In genomic region chr14:71739273-71739990, GRCh38 we compare ENCODE assay signal across 13 cellular contexts.
DNase-seq lines count a peak whose midpoint lies in the region; TF ChIP-seq lines count a peak whose summit lies in the region.
"Had no signal": no experiment of that assay in that cellular context is flagged by ENCODE, and none has a peak within 500 bp of the region (broad histone marks: within the 10 kb centered on the region; RNA-seq: fewer than 3 reads in every experiment).

No MANE protein-coding gene starts in this region.

- no peak for TF ChIP-seq CTCF in epithelial cell of proximal tubule (conservative IDR thresholded peaks at IDR 0.05; ENCODE audit: low read depth, low read length)
- TF ChIP-seq CTCF in progenitor cell of endocrine pancreas (IDR thresholded peaks at IDR 0.05; ENCODE audit: unreplicated experiment): no peak

- peak overlapping the region; percentile 82 for H3K27ac Mint-ChIP-seq in progenitor cell of endocrine pancreas
- H3K27ac Mint-ChIP-seq: memory B cell had no signal

- H3K4me3 Mint-ChIP-seq in progenitor cell of endocrine pancreas (ENCODE audit: low read depth): no peak overlapping the region
- H3K4me3 Mint-ChIP-seq: memory B cell; T-helper 1 cell treated with Interleukin-12 subunit alpha and Interleukin-12 subunit beta and Interleukin-4 antibody, amounts not matched to agents 30 μg/mL and 1 μg/mL, for 36 hours had no signal

- H3K4me3 ChIP-seq in epithelial cell of proximal tubule (ENCODE audit: low read depth, low read length): no peak overlapping the region
- H3K4me3 ChIP-seq: thyroid gland had no signal

- H3K27me3 Mint-ChIP-seq in progenitor cell of endocrine pancreas: peaks cover 2% of the 10 kb centered on the region
- H3K27me3 Mint-ChIP-seq: memory B cell had no signal

- peaks cover 11% of the 10 kb centered on the region for H3K4me1 Mint-ChIP-seq in progenitor cell of endocrine pancreas (ENCODE audit: low read depth)
- H3K4me1 Mint-ChIP-seq: memory B cell had no signal

- H3K36me3 Mint-ChIP-seq in progenitor cell of endocrine pancreas (ENCODE audit: insufficient read depth): peaks cover 22% of the 10 kb centered on the region

- H3K9me3 Mint-ChIP-seq in progenitor cell of endocrine pancreas (ENCODE audit: low read depth): no peaks in the 10 kb centered on the region
- H3K9me3 Mint-ChIP-seq: memory B cell; T-helper 1 cell treated with Interleukin-12 subunit alpha and Interleukin-12 subunit beta and Interleukin-4 antibody, amounts not matched to agents 30 μg/mL and 1 μg/mL, for 36 hours had no signal

- DNase-seq in NCI-H748 (lab: John Stamatoyannopoulos, UW; ENCODE audit: unreplicated experiment) (peak; percentile 47), NCI-H748 treated with DMSO at 0.1 percent for 48 hours (lab: John Stamatoyannopoulos, UW) (no peak), OCI-M1 (lab: John Stamatoyannopoulos, UW) (peak; percentile 1), epithelial cell of proximal tubule (ENCODE audit: low read depth) (peak; percentile 53), progenitor cell of endocrine pancreas (ENCODE audit: low spot score, unreplicated experiment) (no peak), RPMI8226 (no peak), DMS79 treated with DMSO at 0.1 percent for 48 hours (lab: John Stamatoyannopoulos, UW) (no peak), NOMO-1 (lab: John Stamatoyannopoulos, UW; ENCODE audit: unreplicated experiment in 2 of 2) (no peak)
- DNase-seq: activated T-cell treated with anti-CD3 and anti-CD28 coated beads, Interleukin-2, amount 50 U/mL, for 48 hours; NCI-H1930; thyroid gland had no signal

Comparison
In these comparisons a context has a peak if more than half of its experiments do, and no peak if none do; other contexts are left out.
1. DNase-seq: peak in NCI-H748 (single experiment), OCI-M1 (single experiment) and epithelial cell of proximal tubule (single experiment); none in NCI-H748 treated with DMSO at 0.1 percent for 48 hours (single experiment), progenitor cell of endocrine pancreas (single experiment), RPMI8226 (single experiment), DMS79 treated with DMSO at 0.1 percent for 48 hours (single experiment) and NOMO-1 (0 of 2).